Comparison of ENCODE assay signal across 8 cellular contexts in the genomic region with DNA sequence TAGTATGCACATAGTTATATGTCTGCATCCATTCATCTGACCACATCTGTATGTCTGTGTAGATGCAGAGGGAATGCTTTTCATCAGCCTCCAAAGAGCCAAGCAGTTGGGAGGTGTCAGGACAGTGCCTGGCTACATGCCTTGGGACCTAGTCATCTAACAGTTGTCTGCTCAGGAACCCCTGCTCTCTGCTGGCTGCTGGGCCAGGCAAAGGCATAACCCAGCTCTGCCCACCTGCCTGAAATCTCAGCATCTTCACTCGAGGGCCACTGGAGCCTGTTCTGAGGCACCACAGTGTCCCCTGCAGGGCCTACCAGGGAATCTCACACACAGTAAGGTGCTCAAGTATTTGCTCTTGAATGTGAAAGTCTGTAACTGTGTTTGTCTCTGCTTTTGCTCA. TPM values are rescaled to one million over a fixed set of nuclear protein-coding genes. Genes with fewer than 3 reads are reported as not detected.
DNase-seq lines count a peak whose midpoint lies in the region; ATAC-seq and TF ChIP-seq lines count a peak whose summit lies in the region.

No MANE protein-coding gene starts in this region.

- TF ChIP-seq CTCF in NB4 (IDR thresholded peaks at IDR 0.05; ENCODE audit: low read depth, low read length) (peak; percentile 56), choroid plexus epithelial cell (conservative IDR thresholded peaks at IDR 0.05; ENCODE audit: low read depth, low read length) (peak; percentile 87), osteocyte (IDR thresholded peaks at IDR 0.05) (peak; percentile 55), esophagus muscularis mucosa (IDR thresholded peaks at IDR 0.05) (peak in 1 of 3 experiments; percentile 22)

- H3K27me3 Mint-ChIP-seq in osteocyte (ENCODE audit: unreplicated experiment): no peaks in the 10 kb centered on the region
- peaks cover 32% of the 10 kb centered on the region for H3K27me3 Mint-ChIP-seq in T-helper 2 cell treated with Interferon-gamma antibody and Interleukin-4, amounts not matched to agents 5 μg/mL and 100 μg/mL, for 36 hours (ENCODE audit: low read depth)

- no peak overlapping the region for H3K4me3 Mint-ChIP-seq in osteocyte (ENCODE audit: unreplicated experiment)
- no peak overlapping the region for H3K4me3 Mint-ChIP-seq in T-helper 2 cell treated with Interferon-gamma antibody and Interleukin-4, amounts not matched to agents 5 μg/mL and 100 μg/mL, for 36 hours

- peaks cover 20% of the 10 kb centered on the region for H3K4me1 Mint-ChIP-seq in osteocyte (ENCODE audit: unreplicated experiment)
- H3K4me1 Mint-ChIP-seq in T-helper 2 cell treated with Interferon-gamma antibody and Interleukin-4, amounts not matched to agents 5 μg/mL and 100 μg/mL, for 36 hours (ENCODE audit: low read depth): peaks cover 2% of the 10 kb centered on the region

- no peaks in the 10 kb centered on the region for H3K36me3 Mint-ChIP-seq in osteocyte (ENCODE audit: unreplicated experiment)
- peaks cover 4% of the 10 kb centered on the region for H3K36me3 Mint-ChIP-seq in T-helper 2 cell treated with Interferon-gamma antibody and Interleukin-4, amounts not matched to agents 5 μg/mL and 100 μg/mL, for 36 hours (ENCODE audit: low read depth)

- TF ChIP-seq POLR2A in NB4 (IDR thresholded peaks at IDR 0.05; ENCODE audit: extremely low read depth, insufficient read length) (no peak), esophagus muscularis mucosa (IDR thresholded peaks at IDR 0.05; ENCODE audit: low read depth) (no peak)

- TF ChIP-seq EP300 in esophagus muscularis mucosa (IDR thresholded peaks at IDR 0.05): no peak

- peak; percentile 49 to 60 for DNase-seq in SHP77 (lab: John Stamatoyannopoulos, UW)
- DNase-seq in SHP77 treated with DMSO at 0.1 percent for 48 hours (lab: John Stamatoyannopoulos, UW): no peak
- DNase-seq in NB4 (ENCODE audit: low read depth): no peak
- DNase-seq in choroid plexus epithelial cell (ENCODE audit: low read depth): peak; percentile 84
- no peak for DNase-seq in osteocyte (ENCODE audit: extremely low spot score, unreplicated experiment)
- DNase-seq in esophagus muscularis mucosa (ENCODE audit: extremely low spot score): no peak
- no peak for DNase-seq in T-helper 2 cell treated with Interferon-gamma antibody and Interleukin-4, amounts not matched to agents 5 μg/mL and 100 μg/mL, for 36 hours (ENCODE audit: low spot score)

- no peak for ATAC-seq in HG02798 (IDR thresholded peaks at IDR 0.05; ENCODE audit: poor library complexity, unreplicated experiment)

- WGBS in esophagus muscularis mucosa: 10% methylated on average over 1 of the region's 1 CpG

- H3K4me1 ChIP-seq in esophagus muscularis mucosa: peaks cover 6 to 23% (median 18%) of the 10 kb centered on the region in 4 donors

- H3K36me3 ChIP-seq in esophagus muscularis mucosa: no peaks in the 10 kb centered on the region

- H3K27ac Mint-ChIP-seq in osteocyte (ENCODE audit: unreplicated experiment): peak overlapping the region; percentile 5
- no peak overlapping the region for H3K27ac Mint-ChIP-seq in T-helper 2 cell treated with Interferon-gamma antibody and Interleukin-4, amounts not matched to agents 5 μg/mL and 100 μg/mL, for 36 hours

- peaks cover 0 to 6% (median 2%) of the 10 kb centered on the region in 4 donors for H3K27me3 ChIP-seq in esophagus muscularis mucosa

- H3K27ac ChIP-seq in esophagus muscularis mucosa (replicated peaks in 1 of 4): no peak overlapping the region

- H3K9me3 ChIP-seq in esophagus muscularis mucosa: no peaks in the 10 kb centered on the region

- H3K4me3 ChIP-seq in NB4 (ENCODE audit: low read depth, low read length) (no peak overlapping the region), choroid plexus epithelial cell (ENCODE audit: low read depth, low read length) (no peak overlapping the region), esophagus muscularis mucosa (no peak overlapping the region)

- H3K9me3 Mint-ChIP-seq in osteocyte (ENCODE audit: unreplicated experiment): no peaks in the 10 kb centered on the region
- H3K9me3 Mint-ChIP-seq in T-helper 2 cell treated with Interferon-gamma antibody and Interleukin-4, amounts not matched to agents 5 μg/mL and 100 μg/mL, for 36 hours: no peaks in the 10 kb centered on the region

- intact Hi-C loops in esophagus muscularis mucosa (cut with DNase I): no loop called here

RNA-seq across cellular contexts. Expression of gene C9orf50, which starts 3.7 kb away (rescaled TPM):
- total RNA-seq in osteocyte (not detected in 2 replicates), esophagus muscularis mucosa (under 1 TPM in 1 of 4 donors, not detected in 3; 0.34 TPM)

RNA-seq across cellular contexts. Expression of gene NTMT1, which starts 8.8 kb away (rescaled TPM):
- total RNA-seq in osteocyte: 41.1 and 45.7 TPM in 2 replicates
- 10 to 100 TPM; 20.3 to 33.3 (median 31.9) TPM for total RNA-seq in esophagus muscularis mucosa

RNA-seq across cellular contexts. Expression of gene ASB6, which starts 24.8 kb away (rescaled TPM):
- total RNA-seq in osteocyte (18.1 and 19.1 TPM in 2 replicates), esophagus muscularis mucosa (10 to 100 TPM; 13.3 to 30.0 (median 22.0) TPM)

RNA-seq across cellular contexts. Expression of gene PRRX2, which starts 48.3 kb away (rescaled TPM):
- total RNA-seq in osteocyte (5.6 and 6.4 TPM in 2 replicates), esophagus muscularis mucosa (10 to 100 TPM in 2 of 4 donors, 1 to 10 TPM in 2; 1.7 to 13.1 (median 6.2) TPM)

Comparison
In these comparisons a context has a peak if more than half of its experiments do, and no peak if none do; other contexts are left out.
1. DNase-seq: peak in SHP77 (2 of 2) and choroid plexus epithelial cell (single experiment); none in SHP77 treated with DMSO at 0.1 percent for 48 hours (single experiment), NB4 (single experiment), osteocyte (single experiment), esophagus muscularis mucosa (single experiment) and T-helper 2 cell treated with Interferon-gamma antibody and Interleukin-4, amounts not matched to agents 5 μg/mL and 100 μg/mL, for 36 hours (single experiment).